21 cellular contexts compared by ENCODE assay signal in genomic region chr10:132362151-132362611, GRCh38.
"Had no signal": no experiment of that assay in that cellular context is flagged by ENCODE, and none has a peak within 500 bp of the region (broad histone marks: within the 10 kb centered on the region; RNA-seq: fewer than 3 reads in every experiment).

No MANE protein-coding gene starts in this region.

- H3K27me3 Mint-ChIP-seq: central memory CD8-positive, alpha-beta T cell; effector memory CD8-positive, alpha-beta T cell; memory B cell; natural killer cell treated with Interleukin-12 subunit alpha and Interleukin-12 subunit beta and Interleukin-15 and Interleukin-18, amount 100 ng/mL, for 72 hours had no signal

- DNase-seq: activated gamma-delta T cell; activated T-cell treated with anti-CD3 and anti-CD28 coated beads, Interleukin-2, amount 50 U/mL, for 48 hours; colonic mucosa; effector memory CD8-positive, alpha-beta T cell; glutamatergic neuron; hippocampal formation; SK-N-SH; stimulated activated CD4-positive, alpha-beta T cell treated with anti-CD3 and anti-CD28 coated beads, Interleukin-4, amount 100 ng/mL, for 1 hour; stimulated activated naive CD4-positive, alpha-beta T cell; T-helper 2 cell; thyroid gland had no signal

- H3K4me1 Mint-ChIP-seq: central memory CD8-positive, alpha-beta T cell had no signal

- FAIRE-seq: astrocyte, frontal cortex had no signal

- H3K4me3 Mint-ChIP-seq: central memory CD8-positive, alpha-beta T cell; effector memory CD8-positive, alpha-beta T cell; memory B cell; natural killer cell treated with Interleukin-12 subunit alpha and Interleukin-12 subunit beta and Interleukin-15 and Interleukin-18, amount 100 ng/mL, for 72 hours had no signal

- H3K4me3 ChIP-seq: colonic mucosa, dorsolateral prefrontal cortex, esophagus muscularis mucosa, thyroid gland had no signal

- ATAC-seq: activated naive CD4-positive, alpha-beta T cell treated with anti-CD3 and anti-CD28 coated beads, Interleukin-2, amount 50 U/mL, for 72 hours; effector memory CD8-positive, alpha-beta T cell; natural killer cell treated with Interleukin-12 subunit alpha and Interleukin-12 subunit beta and Interleukin-15 and Interleukin-18, amount 100 ng/mL, for 72 hours; sciatic nerve had no signal

- H3K27me3 ChIP-seq: colonic mucosa, dorsolateral prefrontal cortex, esophagus muscularis mucosa, thyroid gland had no signal

- H3K9ac ChIP-seq: parathyroid adenoma, SK-N-SH had no signal

- H3K36me3 Mint-ChIP-seq: activated naive CD4-positive, alpha-beta T cell treated with anti-CD3 and anti-CD28 coated beads, Interleukin-2, amount 50 U/mL, for 72 hours had no signal

- H2AFZ ChIP-seq: parathyroid adenoma had no signal

- H3K27ac ChIP-seq: colonic mucosa, esophagus muscularis mucosa, parathyroid adenoma, thyroid gland had no signal

- H3K9me3 Mint-ChIP-seq: central memory CD8-positive, alpha-beta T cell; effector memory CD8-positive, alpha-beta T cell had no signal

- H3K4me2 ChIP-seq: SK-N-SH had no signal

- H3K27ac Mint-ChIP-seq: activated naive CD4-positive, alpha-beta T cell treated with anti-CD3 and anti-CD28 coated beads, Interleukin-2, amount 50 U/mL, for 72 hours; effector memory CD8-positive, alpha-beta T cell; memory B cell; natural killer cell treated with Interleukin-12 subunit alpha and Interleukin-12 subunit beta and Interleukin-15 and Interleukin-18, amount 100 ng/mL, for 72 hours had no signal

- H3K4me1 ChIP-seq: colonic mucosa, parathyroid adenoma, thyroid gland had no signal

- H3K36me3 ChIP-seq: colonic mucosa had no signal

- H3K9me3 ChIP-seq: colonic mucosa, esophagus muscularis mucosa, SK-N-SH, thyroid gland had no signal
